In the genomic region with DNA sequence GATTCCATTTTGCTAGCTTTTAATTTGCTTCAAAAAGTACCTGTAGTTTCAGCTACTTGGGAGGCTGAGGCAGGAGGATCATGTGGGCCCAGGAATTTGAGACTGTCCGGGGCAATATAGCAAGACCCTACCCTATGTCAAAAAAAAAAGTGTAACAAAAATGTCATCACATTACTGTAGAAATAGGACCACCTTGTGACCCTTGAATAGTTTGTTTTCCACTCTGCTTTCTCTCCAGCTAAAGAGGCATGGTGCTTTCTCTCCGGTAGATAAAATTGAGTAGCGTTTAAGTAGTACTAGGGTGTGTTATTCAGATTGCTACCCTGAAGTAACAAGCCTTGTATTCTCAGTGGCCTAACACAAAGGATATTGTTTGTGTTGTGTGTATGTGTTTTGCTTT, we compare ENCODE assay signal across 7 cellular contexts. TPM values are rescaled to one million over a fixed set of nuclear protein-coding genes. Genes with fewer than 3 reads are reported as not detected.
DNase-seq lines count a peak whose midpoint lies in the region; ATAC-seq and TF ChIP-seq lines count a peak whose summit lies in the region.
"Not testable (repeated sequence)": the region's sequence is repeated elsewhere in the genome, so short reads cannot be mapped to it uniquely, and the experiment has no call there.

No MANE protein-coding gene starts in this region.

- not testable (repeated sequence) for H3K9me3 ChIP-seq in OCI-LY1 (ENCODE audit: low read length); heart left ventricle

- in situ Hi-C loops in KBM-7 (cut with MboI; ENCODE audit: low pct_unique_long_range_greater_than_20kb, low sequenced_read_pairs): not testable (repeated sequence)

- DNase-seq in ELR (ENCODE audit: low read depth) (peak; percentile 10), KBM-7 (peak; percentile 32), mesendoderm (peak; percentile 10)
- DNase-seq in WTC11 (ENCODE audit: low spot score); dorsolateral prefrontal cortex; heart left ventricle: not testable (repeated sequence)

- not testable (repeated sequence) for H3K4me2 ChIP-seq in OCI-LY1 (ENCODE audit: low read length); mesendoderm (ENCODE audit: low read length)

- not testable (repeated sequence) for H3K9me2 ChIP-seq in OCI-LY1 (ENCODE audit: low read depth, low read length)

- intact Hi-C loops in dorsolateral prefrontal cortex (cut with DNase I): loop anchor here in 1 of 2 donors (5.0 kb wide), 1 partner anchor 465 kb away; no protein-coding TSS in a partner anchor
- intact Hi-C loops in heart left ventricle (cut with DNase I): not testable (repeated sequence)

- ATAC-seq in WTC11: not testable (repeated sequence)
- ATAC-seq in heart left ventricle: peak; percentile 35 to 61 (median 46)

- not testable (repeated sequence) for H3K4ac ChIP-seq in mesendoderm (ENCODE audit: low read depth, low read length)

- not testable (repeated sequence) for H2BK5ac ChIP-seq in mesendoderm (ENCODE audit: low read length)

- not testable (repeated sequence) for H4K5ac ChIP-seq in mesendoderm (ENCODE audit: low read length)

- peaks cover 26% of the 10 kb centered on the region for H3K79me2 ChIP-seq in OCI-LY1 (ENCODE audit: insufficient read depth, low read length)
- H3K79me2 ChIP-seq in mesendoderm (ENCODE audit: control insufficient read depth, insufficient read depth, low read length): not testable (repeated sequence)

- not testable (repeated sequence) for H3K27ac ChIP-seq in OCI-LY1 (ENCODE audit: low read depth, low read length, poor library complexity, severe bottlenecking); heart left ventricle; mesendoderm (ENCODE audit: low read depth, low read length)
- peak overlapping the region in 32 of 59 donors; percentile 1 to 69 (median 34) for H3K27ac ChIP-seq in dorsolateral prefrontal cortex

- H4K8ac ChIP-seq in mesendoderm (ENCODE audit: low read depth, low read length): not testable (repeated sequence)

- not testable (repeated sequence) for H2AK5ac ChIP-seq in mesendoderm (ENCODE audit: low read length)

- H3K9ac ChIP-seq in OCI-LY1 (ENCODE audit: low read length); mesendoderm (ENCODE audit: low read length): not testable (repeated sequence)

- H2BK120ac ChIP-seq in mesendoderm (ENCODE audit: low read depth, low read length): not testable (repeated sequence)

- H3F3A ChIP-seq in OCI-LY1 (ENCODE audit: insufficient read depth, low read length): not testable (repeated sequence)

- H3K79me1 ChIP-seq in mesendoderm (ENCODE audit: low read length): not testable (repeated sequence)

- H3K4me1 Mint-ChIP-seq in WTC11: not testable (repeated sequence)

- not testable (repeated sequence) for H3K56ac ChIP-seq in mesendoderm (ENCODE audit: low read length)

- not testable (repeated sequence) for TF ChIP-seq POLR2A in heart left ventricle (IDR thresholded peaks at IDR 0.05)

- H3K27ac Mint-ChIP-seq in WTC11: not testable (repeated sequence)

- H4K20me1 ChIP-seq in OCI-LY1 (ENCODE audit: insufficient read depth, low read length): not testable (repeated sequence)

- H3K23ac ChIP-seq in mesendoderm (ENCODE audit: low read length): not testable (repeated sequence)

- H3K27me3 Mint-ChIP-seq in WTC11 (ENCODE audit: low read depth): not testable (repeated sequence)

- POLR2A ChIA-PET in WTC11 (lab: Charles Lee): not testable (repeated sequence)

- TF ChIP-seq CTCF in OCI-LY1 (IDR thresholded peaks at IDR 0.05; ENCODE audit: low read length): peak; percentile 35; the same call in 1 of the 2 replicates
- not testable (repeated sequence) for TF ChIP-seq CTCF in WTC11 (IDR thresholded peaks at IDR 0.05)
- TF ChIP-seq CTCF in dorsolateral prefrontal cortex (IDR thresholded peaks at IDR 0.05 in 54 of 56, conservative IDR thresholded peaks at IDR 0.05 in 2 of 56; ENCODE audit: low read depth in 1 of 56, partially characterized antibody in 56 of 56): peak in 32 of 56 donors; percentile 11 to 60 (median 31)
- peak in 3 of 12 donors; percentile 14 to 29 (median 20) for TF ChIP-seq CTCF in heart left ventricle (IDR thresholded peaks at IDR 0.05)

- 60 to 74% (median 66%) methylated on average over 3 of the region's 3 CpGs for WGBS in heart left ventricle, 4 donors
- WGBS in mesendoderm (ENCODE audit: extremely low coverage, insufficient coverage, low lambda C conversion rate): no CpG with 5 or more reads among the region's 3 CpGs

- H3K4me3 Mint-ChIP-seq in WTC11: not testable (repeated sequence)

- H3K4me1 ChIP-seq in OCI-LY1 (ENCODE audit: insufficient read depth, low read length, severe bottlenecking); mesendoderm (ENCODE audit: control insufficient read depth, low read depth, low read length): not testable (repeated sequence)
- H3K4me1 ChIP-seq in heart left ventricle: peaks cover 0 to 13% (median 1%) of the 10 kb centered on the region in 12 donors

- H3K18ac ChIP-seq in mesendoderm (ENCODE audit: low read length): not testable (repeated sequence)

- H3K9me3 Mint-ChIP-seq in WTC11: not testable (repeated sequence)

- H3K4me3 ChIP-seq in OCI-LY1 (ENCODE audit: low read depth, low read length, poor library complexity, severe bottlenecking); dorsolateral prefrontal cortex; heart left ventricle; mesendoderm (ENCODE audit: low read length): not testable (repeated sequence)

- CTCF ChIA-PET in WTC11 (lab: Charles Lee): interaction anchor here (1.2 kb wide), 1 partner anchor 10 kb away, joined by 6 read pairs; no protein-coding TSS in a partner anchor

- H3K36me3 ChIP-seq in OCI-LY1 (ENCODE audit: insufficient read depth, low read length) (peaks cover 81% of the 10 kb centered on the region), heart left ventricle (peaks cover 0 to 66% (median 32%) of the 10 kb centered on the region in 9 donors)
- H3K36me3 ChIP-seq in mesendoderm (ENCODE audit: control insufficient read depth, insufficient read depth, low read length): not testable (repeated sequence)

- H2BK15ac ChIP-seq in mesendoderm (replicated peaks; ENCODE audit: low read depth): not testable (repeated sequence)

- H3K27me3 ChIP-seq in OCI-LY1 (ENCODE audit: insufficient read depth, low read length); dorsolateral prefrontal cortex; heart left ventricle; mesendoderm (ENCODE audit: insufficient read depth, low read length, poor library complexity): not testable (repeated sequence)

- peaks cover 62% of the 10 kb centered on the region for H3K36me3 Mint-ChIP-seq in WTC11

- not testable (repeated sequence) for H2AFZ ChIP-seq in OCI-LY1 (ENCODE audit: low read length)

TF ChIP-seq in WTC11, 78 proteins besides CTCF, POLR2A, EP300 and RAD21:
- peak; percentile 77; the same call in 1 of the 2 replicates for TF ChIP-seq ZNF121 (CRISPR knock-in tag; IDR thresholded peaks at IDR 0.05)

RNA-seq across cellular contexts. Expression of a gene that starts 23.7 kb away (rescaled TPM):
- 107 to 125 TPM (median 109 TPM) in 3 replicates for total RNA-seq in WTC11 (2021)
- 10 to 100 TPM; 53.9 to 99.1 (median 78.9) TPM for total RNA-seq in dorsolateral prefrontal cortex
- total RNA-seq in heart left ventricle: 100 to 1,000 TPM in 6 of 9 donors, 10 to 100 TPM in 3; 79.0 to 170 (median 108) TPM
- 100 to 1,000 TPM in 1 of 2 donors, 10 to 100 TPM in 1; 83.4 to 112 TPM for polyA plus RNA-seq in heart left ventricle
- 107 TPM for polyA plus RNA-seq in mesendoderm (2013, experiment 1 of 2)
- polyA plus RNA-seq in mesendoderm (2013, experiment 2 of 2): 109 TPM

RNA-seq across cellular contexts. Expression of a gene that starts 24.1 kb away (rescaled TPM):
- total RNA-seq in WTC11 (2021): 41.8 to 45.0 TPM (median 41.8 TPM) in 3 replicates
- 100 to 1,000 TPM in 111 of 120 experiments, 10 to 100 TPM in 9; 78.5 to 226 (median 131) TPM for total RNA-seq in dorsolateral prefrontal cortex
- 100 to 1,000 TPM in 2 of 9 donors, 10 to 100 TPM in 7; 61.1 to 124 (median 66.3) TPM for total RNA-seq in heart left ventricle
- 10 to 100 TPM; 23.9 to 56.5 TPM for polyA plus RNA-seq in heart left ventricle
- 43.1 TPM for polyA plus RNA-seq in mesendoderm (2013, experiment 1 of 2)
- 42.0 TPM for polyA plus RNA-seq in mesendoderm (2013, experiment 2 of 2)
